ENCODE assay signal across 1 cellular context in genomic region chr16:57541754-57542435, GRCh38.
TF ChIP-seq lines count a peak whose summit lies in the region.

No MANE protein-coding gene starts in this region.

TF ChIP-seq in WTC11, 78 proteins besides CTCF, POLR2A, EP300 and RAD21 (continued from another document):
- TF ChIP-seq ERG (CRISPR knock-in tag; IDR thresholded peaks at IDR 0.05) (no peak), ATF6 (CRISPR knock-in tag; IDR thresholded peaks at IDR 0.05) (no peak), CDX4 (CRISPR knock-in tag; IDR thresholded peaks at IDR 0.05; ENCODE audit: borderline replicate concordance) (no peak), NR1H2 (CRISPR knock-in tag; IDR thresholded peaks at IDR 0.05) (no peak)
